Comparison of ENCODE assay signal across 8 cellular contexts in the genomic region with DNA sequence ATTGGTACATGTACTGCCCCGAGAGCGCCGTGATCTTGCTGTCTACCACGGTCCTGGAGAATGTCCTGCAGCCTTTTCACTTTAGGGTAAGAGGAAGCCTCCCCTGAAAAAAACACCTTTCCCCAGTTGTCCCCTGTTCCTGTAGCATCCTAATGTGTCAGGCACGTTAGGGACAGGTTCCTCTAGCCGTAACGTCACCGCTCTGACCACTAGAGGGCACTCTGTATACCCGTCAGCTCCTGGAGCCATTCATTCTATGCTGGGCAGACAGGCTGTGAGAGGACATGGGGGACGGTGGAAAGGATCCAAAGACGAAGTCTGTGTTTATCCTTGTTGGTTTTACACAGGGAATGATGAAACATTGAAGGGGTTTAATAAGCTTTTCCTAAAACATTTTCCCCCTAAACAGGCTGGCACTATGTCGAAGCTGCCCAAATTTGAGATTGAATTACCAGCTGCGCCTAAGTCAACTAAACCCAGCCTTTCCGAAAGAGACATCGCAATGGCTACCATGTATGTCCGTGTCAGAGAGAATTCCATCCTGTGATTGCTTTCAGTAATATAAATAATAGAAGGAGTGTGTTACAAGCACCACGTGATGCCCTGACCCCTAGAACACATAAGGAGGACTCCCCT.
DNase-seq lines count a peak whose midpoint lies in the region; ATAC-seq lines count a peak whose summit lies in the region.

No MANE protein-coding gene starts in this region.

- peak; percentile 80 for DNase-seq in ACHN
- DNase-seq in NCI-H345 (lab: John Stamatoyannopoulos, UW), result peak; percentile 82
- peak; percentile 59 for DNase-seq in activated CD4-positive, alpha-beta T cell treated with anti-CD3 and anti-CD28 coated beads for 1 hour
- peak; percentile 90 for DNase-seq in cerebellar cortex (ENCODE audit: low spot score)
- DNase-seq in kidney tubule cell (ENCODE audit: low spot score), result peak; percentile 82
- peak; percentile 79 for DNase-seq in stimulated activated CD4-positive, alpha-beta T cell treated with anti-CD3 and anti-CD28 coated beads, Interleukin-4, amount 100 ng/mL, for 24 hours

- in situ Hi-C loops in ACHN (cut with HindIII; ENCODE audit: low pct_ligation_motif_present, low pct_unique_long_range_greater_than_20kb, low sequenced_read_pairs), result no loop called here

- ATAC-seq in GM18858 (IDR thresholded peaks at IDR 0.05; ENCODE audit: unreplicated experiment) (peak; percentile 70), HG03103 (IDR thresholded peaks at IDR 0.05; ENCODE audit: low read depth, unreplicated experiment) (peak; percentile 94)

Comparison
In these comparisons a context has a peak if more than half of its experiments do, and no peak if none do; other contexts are left out.
1. Peak in every context shown above with its lines: DNase-seq and ATAC-seq.